15 cellular contexts compared by ENCODE assay signal in genomic region chr2:226698671-226699070, GRCh38.
DNase-seq lines count a peak whose midpoint lies in the region; ATAC-seq and TF ChIP-seq lines count a peak whose summit lies in the region.
"Had no signal": no experiment of that assay in that cellular context is flagged by ENCODE, and none has a peak within 500 bp of the region (broad histone marks: within the 10 kb centered on the region; RNA-seq: fewer than 3 reads in every experiment).

No MANE protein-coding gene starts in this region.

- H3K4me1 ChIP-seq in heart left ventricle, result peaks cover 0 to 21% (median 12%) of the 10 kb centered on the region in 12 donors
- H3K4me1 ChIP-seq in left ventricle myocardium inferior, result peaks cover 25% of the 10 kb centered on the region
- peaks cover 0 to 40% (median 11%) of the 10 kb centered on the region in 4 donors for H3K4me1 ChIP-seq in sigmoid colon

- no peak overlapping the region for H3K4me3 Mint-ChIP-seq in activated T-helper 2 cell treated with anti-CD3 and anti-CD28 coated beads, Interferon-gamma antibody, Interleukin-2, Interleukin-4, amounts not matched to agents 10 μg/mL and 5 μg/mL and 100 μg/mL, durations not matched to agents 14 hours and 24 hours and 36 hours (ENCODE audit: low read depth)
- H3K4me3 Mint-ChIP-seq: CD4-positive, alpha-beta memory T cell; GM23338; H9; HFFc6 had no signal

- no peaks in the 10 kb centered on the region for H3K9me3 ChIP-seq in heart left ventricle
- no peaks in the 10 kb centered on the region for H3K9me3 ChIP-seq in left ventricle myocardium inferior (replicated peaks)
- no peaks in the 10 kb centered on the region for H3K9me3 ChIP-seq in sigmoid colon

- H3K36me3 ChIP-seq in heart left ventricle (no peaks in the 10 kb centered on the region), left ventricle myocardium inferior (no peaks in the 10 kb centered on the region), sigmoid colon (no peaks in the 10 kb centered on the region)

- TF ChIP-seq POLR2A in heart left ventricle (IDR thresholded peaks at IDR 0.05), result no peak
- TF ChIP-seq POLR2A in sigmoid colon (IDR thresholded peaks at IDR 0.05), result no peak

- TF ChIP-seq EP300 in sigmoid colon (IDR thresholded peaks at IDR 0.05), result peak in 2 of 4 donors; percentile 42 to 87

- intact Hi-C loops in heart left ventricle (cut with DNase I), result loop anchor here in 2 of 10 donors (10.0 kb wide), 1 partner anchor 96 kb away; the partner anchor contains the start of gene IRS1 (in 2 of the 2)
- intact Hi-C loops in left ventricle myocardium inferior (cut with micrococcal nuclease), result no loop called here
- intact Hi-C loops in left ventricle myocardium superior (cut with micrococcal nuclease), result no loop called here
- intact Hi-C loops in sigmoid colon (cut with DNase I), result loop anchor here (5.0 kb wide), 1 partner anchor 66 kb away; no protein-coding TSS in a partner anchor
- intact Hi-C loops in activated T-helper 2 cell treated with anti-CD3 and anti-CD28 coated beads, Interferon-gamma antibody, Interleukin-2, Interleukin-4, amounts not matched to agents 10 μg/mL and 5 μg/mL and 100 μg/mL, durations not matched to agents 14 hours and 24 hours and 36 hours (cut with micrococcal nuclease), result no loop called here

- H3K27ac ChIP-seq in heart left ventricle (peak overlapping the region in 1 of 12 donors; percentile 26), left ventricle myocardium inferior (replicated peaks) (no peak overlapping the region), sigmoid colon (peak overlapping the region in 3 of 4 donors; percentile 25 to 64 (median 49))

- DNase-seq in heart left ventricle, result no peak
- DNase-seq in left ventricle myocardium inferior, result no peak
- DNase-seq in left ventricle myocardium superior, result no peak
- DNase-seq in sigmoid colon, result no peak
- no peak for DNase-seq in activated T-helper 2 cell treated with anti-CD3 and anti-CD28 coated beads, Interferon-gamma antibody, Interleukin-2, Interleukin-4, amounts not matched to agents 10 μg/mL and 5 μg/mL and 100 μg/mL, durations not matched to agents 14 hours and 24 hours and 36 hours (ENCODE audit: low spot score)
- DNase-seq: Calu3; CD4-positive, alpha-beta memory T cell; COR-L47; DMS53; DMS79 treated with DMSO at 0.1 percent for 48 hours; GF-D8; H9 had no signal

- H3K27me3 Mint-ChIP-seq in activated T-helper 2 cell treated with anti-CD3 and anti-CD28 coated beads, Interferon-gamma antibody, Interleukin-2, Interleukin-4, amounts not matched to agents 10 μg/mL and 5 μg/mL and 100 μg/mL, durations not matched to agents 14 hours and 24 hours and 36 hours (ENCODE audit: low read depth), result peaks cover 25% of the 10 kb centered on the region

- TF ChIP-seq CTCF in heart left ventricle (IDR thresholded peaks at IDR 0.05) (no peak), left ventricle myocardium inferior (IDR thresholded peaks at IDR 0.05; ENCODE audit: borderline replicate concordance) (no peak), sigmoid colon (IDR thresholded peaks at IDR 0.05) (no peak)

- no peaks in the 10 kb centered on the region for H3K36me3 Mint-ChIP-seq in activated T-helper 2 cell treated with anti-CD3 and anti-CD28 coated beads, Interferon-gamma antibody, Interleukin-2, Interleukin-4, amounts not matched to agents 10 μg/mL and 5 μg/mL and 100 μg/mL, durations not matched to agents 14 hours and 24 hours and 36 hours (ENCODE audit: low read depth)
- H3K36me3 Mint-ChIP-seq: CD4-positive, alpha-beta memory T cell had no signal

- ATAC-seq in heart left ventricle (peak; percentile 43 to 73 (median 64)), left ventricle myocardium superior (peak; percentile 64), SK-N-SH treated with all-trans-retinoic acid at 6 μM for 48 hours (no peak)
- ATAC-seq: GM23338 had no signal

- H3K4me1 Mint-ChIP-seq in activated T-helper 2 cell treated with anti-CD3 and anti-CD28 coated beads, Interferon-gamma antibody, Interleukin-2, Interleukin-4, amounts not matched to agents 10 μg/mL and 5 μg/mL and 100 μg/mL, durations not matched to agents 14 hours and 24 hours and 36 hours (ENCODE audit: low read depth), result peaks cover 4% of the 10 kb centered on the region
- H3K4me1 Mint-ChIP-seq: CD4-positive, alpha-beta memory T cell had no signal

- H3K4me3 ChIP-seq in heart left ventricle (no peak overlapping the region), left ventricle myocardium inferior (no peak overlapping the region), sigmoid colon (no peak overlapping the region)
- H3K4me3 ChIP-seq: GM23338 had no signal

- H3K27ac Mint-ChIP-seq in activated T-helper 2 cell treated with anti-CD3 and anti-CD28 coated beads, Interferon-gamma antibody, Interleukin-2, Interleukin-4, amounts not matched to agents 10 μg/mL and 5 μg/mL and 100 μg/mL, durations not matched to agents 14 hours and 24 hours and 36 hours, result no peak overlapping the region
- H3K27ac Mint-ChIP-seq: CD4-positive, alpha-beta memory T cell; GM23338; H9; HFFc6 had no signal

- no peaks in the 10 kb centered on the region for H3K9me3 Mint-ChIP-seq in activated T-helper 2 cell treated with anti-CD3 and anti-CD28 coated beads, Interferon-gamma antibody, Interleukin-2, Interleukin-4, amounts not matched to agents 10 μg/mL and 5 μg/mL and 100 μg/mL, durations not matched to agents 14 hours and 24 hours and 36 hours
- H3K9me3 Mint-ChIP-seq: CD4-positive, alpha-beta memory T cell; GM23338; H9; HFFc6 had no signal

- no peaks in the 10 kb centered on the region for H3K27me3 ChIP-seq in heart left ventricle
- H3K27me3 ChIP-seq in left ventricle myocardium inferior (ENCODE audit: low read depth), result no peaks in the 10 kb centered on the region
- no peaks in the 10 kb centered on the region for H3K27me3 ChIP-seq in sigmoid colon

TF ChIP-seq in SK-N-SH treated with all-trans-retinoic acid at 6 μM for 48 hours, 23 proteins besides CTCF, POLR2A, EP300 and RAD21:
- TF ChIP-seq ZFP30 (CRISPR knock-in tag; IDR thresholded peaks at IDR 0.05), result no peak
- no peak for TF ChIP-seq ZFP3 (CRISPR knock-in tag; IDR thresholded peaks at IDR 0.05)
- no peak for TF ChIP-seq TCF4 (CRISPR knock-in tag; IDR thresholded peaks at IDR 0.05; ENCODE audit: borderline replicate concordance)
- TF ChIP-seq BACH2 (CRISPR knock-in tag; IDR thresholded peaks at IDR 0.05; ENCODE audit: borderline replicate concordance), result no peak
- TF ChIP-seq SNAI2 (CRISPR knock-in tag; IDR thresholded peaks at IDR 0.05), result no peak
- TF ChIP-seq CREB5 (CRISPR knock-in tag; IDR thresholded peaks at IDR 0.05; ENCODE audit: low read depth), result no peak
